Comparison of ENCODE assay signal across 26 cellular contexts in genomic region chr10:31799181-31799580, GRCh38.
DNase-seq lines count a peak whose midpoint lies in the region; ATAC-seq, FAIRE-seq and TF ChIP-seq lines count a peak whose summit lies in the region.
"Had no signal": no experiment of that assay in that cellular context is flagged by ENCODE, and none has a peak within 500 bp of the region (broad histone marks: within the 10 kb centered on the region; RNA-seq: fewer than 3 reads in every experiment).

No MANE protein-coding gene starts in this region.

- H3K36me3 ChIP-seq in HCT116 (ENCODE audit: control insufficient read depth in 1 of 2, insufficient read depth in 2 of 2, low read length in 2 of 2) (peaks cover 0 to 7% of the 10 kb centered on the region in 2 experiments; a peak in 1 of 4 replicates), bronchial epithelial cell (ENCODE audit: control insufficient read depth, insufficient read depth, low read length) (no peaks in the 10 kb centered on the region), right lobe of liver (no peaks in the 10 kb centered on the region)
- H3K36me3 ChIP-seq: BE2C had no signal

- H3K27ac Mint-ChIP-seq in activated CD4-positive, alpha-beta T cell treated with anti-CD3 and anti-CD28 coated beads, Interleukin-2, amount 10 ng/mL, durations not matched to agents 24 days and 14 days, result no peak overlapping the region
- H3K27ac Mint-ChIP-seq: CD14-positive monocyte; CD4-positive, alpha-beta T cell; CD8-positive, alpha-beta memory T cell had no signal

- TF ChIP-seq POLR2A in HCT116 (IDR thresholded peaks at IDR 0.05; ENCODE audit: borderline replicate concordance, extremely low read depth, insufficient read depth, insufficient read length) (no peak), right lobe of liver (IDR thresholded peaks at IDR 0.05) (no peak)

- H3K4me3 ChIP-seq in HCT116 (replicated peaks in 1 of 2; ENCODE audit: low read depth in 1 of 2, low read length in 2 of 2) (no peak overlapping the region), bronchial epithelial cell (ENCODE audit: low read depth, low read length) (no peak overlapping the region), right lobe of liver (no peak overlapping the region)
- H3K4me3 ChIP-seq: A549; BLaER1 treated with 17β-estradiol and CSF1 and Interleukin-3, amounts not matched to agents 10 nM and 100 nM had no signal

- H3K27ac ChIP-seq in HCT116 (ENCODE audit: low read depth, low read length) (no peak overlapping the region), right lobe of liver (no peak overlapping the region)
- H3K27ac ChIP-seq: A549; BLaER1 treated with 17β-estradiol and CSF1 and Interleukin-3, amounts not matched to agents 10 nM and 100 nM had no signal

- POLR2A ChIA-PET in HCT116 (lab: Charles Lee), result no interaction called here

- no peak overlapping the region for H3K9ac ChIP-seq in HCT116 (ENCODE audit: low read length)
- H3K9ac ChIP-seq: BLaER1 treated with 17β-estradiol and CSF1 and Interleukin-3, amounts not matched to agents 10 nM and 100 nM had no signal

- no peaks in the 10 kb centered on the region for H4K20me1 ChIP-seq in HCT116 (ENCODE audit: insufficient read depth)
- H4K20me1 ChIP-seq: BLaER1 treated with 17β-estradiol and CSF1 and Interleukin-3, amounts not matched to agents 10 nM and 100 nM had no signal

- no peaks in the 10 kb centered on the region for H3K9me2 ChIP-seq in HCT116 (ENCODE audit: insufficient read depth)

- CTCF ChIA-PET in HCT116 (lab: Charles Lee), result no interaction called here

- DNase-seq in ELR (ENCODE audit: low read depth) (peak; percentile 5), HCT116 (ENCODE audit: low read depth, low spot score) (no peak), bronchial epithelial cell (ENCODE audit: low read depth) (no peak), right lobe of liver (no peak), amniotic stem cell (lab: John Stamatoyannopoulos, UW) (no peak)
- DNase-seq in activated CD4-positive, alpha-beta T cell treated with anti-CD3 and anti-CD28 coated beads, Interleukin-2, amount 10 ng/mL, durations not matched to agents 24 days and 14 days, result no peak
- DNase-seq: 8988T; ACHN; AML-193; BE2C; CD4-positive, alpha-beta T cell; CD8-positive, alpha-beta memory T cell; DMS 273 treated with DMSO at 0.1 percent for 48 hours; DMS79; EL; GF-D8; GOT3; H7; HCEC 1CT had no signal

- H3K4me2 ChIP-seq in HCT116 (ENCODE audit: low read length), result no peak overlapping the region
- H3K4me2 ChIP-seq: A549; BLaER1 treated with 17β-estradiol and CSF1 and Interleukin-3, amounts not matched to agents 10 nM and 100 nM had no signal

- H3K27me3 Mint-ChIP-seq in activated CD4-positive, alpha-beta T cell treated with anti-CD3 and anti-CD28 coated beads, Interleukin-2, amount 10 ng/mL, durations not matched to agents 24 days and 14 days, result peaks cover 3% of the 10 kb centered on the region
- H3K27me3 Mint-ChIP-seq: CD4-positive, alpha-beta T cell; CD8-positive, alpha-beta memory T cell had no signal

- no peak for TF ChIP-seq CTCF in HCT116 (IDR thresholded peaks at IDR 0.05 in 2 of 3, conservative IDR thresholded peaks at IDR 0.05 in 1 of 3; ENCODE audit: borderline replicate concordance in 1 of 3, insufficient read depth in 1 of 3, low read depth in 2 of 3, low read length in 2 of 3)
- TF ChIP-seq CTCF in bronchial epithelial cell (IDR thresholded peaks at IDR 0.05; ENCODE audit: insufficient read depth, low read length, severe bottlenecking), result no peak
- no peak for TF ChIP-seq CTCF in right lobe of liver (IDR thresholded peaks at IDR 0.05)

- TF ChIP-seq RAD21 in HCT116 (IDR thresholded peaks at IDR 0.05; ENCODE audit: low read depth), result no peak

- peak; percentile 97 for FAIRE-seq in bronchial epithelial cell (lab: Jason Lieb, UNC)
- FAIRE-seq: A549, D721Med, GM12891, GM18507 had no signal

- no peak overlapping the region for H2AFZ ChIP-seq in HCT116 (ENCODE audit: low read depth, low read length, poor library complexity, severe bottlenecking)

- H3K9me3 Mint-ChIP-seq in activated CD4-positive, alpha-beta T cell treated with anti-CD3 and anti-CD28 coated beads, Interleukin-2, amount 10 ng/mL, durations not matched to agents 24 days and 14 days, result no peaks in the 10 kb centered on the region
- H3K9me3 Mint-ChIP-seq: CD4-positive, alpha-beta T cell; CD8-positive, alpha-beta memory T cell had no signal

- no TSS peak for BruUV-seq in HCT116 (replicated peaks; lab: Mats Ljungman, UMichigan)

- H3K79me2 ChIP-seq in HCT116 (ENCODE audit: insufficient read depth, low read length), result no peaks in the 10 kb centered on the region

- H3K9me3 ChIP-seq in HCT116 (ENCODE audit: control insufficient read depth in 1 of 2, insufficient read depth in 1 of 2, low read depth in 1 of 2, low read length in 2 of 2) (no peaks in the 10 kb centered on the region), right lobe of liver (no peaks in the 10 kb centered on the region)
- H3K9me3 ChIP-seq: A549, BE2C had no signal

- no peaks in the 10 kb centered on the region for H3K27me3 ChIP-seq in HCT116 (ENCODE audit: insufficient read depth, low read length)
- H3K27me3 ChIP-seq in bronchial epithelial cell (ENCODE audit: control insufficient read depth, insufficient read depth, low read length), result no peaks in the 10 kb centered on the region
- no peaks in the 10 kb centered on the region for H3K27me3 ChIP-seq in right lobe of liver
- H3K27me3 ChIP-seq: BE2C; BLaER1 treated with 17β-estradiol and CSF1 and Interleukin-3, amounts not matched to agents 10 nM and 100 nM had no signal

- ATAC-seq in HCT116, result 0 out of 2 replicates have a peak, but pooled peaks have one; percentile 24
- peak; percentile 10 to 81 (median 66) for ATAC-seq in right lobe of liver
- no peak for ATAC-seq in HG02970 (IDR thresholded peaks at IDR 0.05; ENCODE audit: low FRiP score, unreplicated experiment)
- ATAC-seq: A549 had no signal

- 38% methylated on average over 1 of the region's 2 CpGs for WGBS in right lobe of liver (ENCODE audit: insufficient coverage, low coverage, low lambda C conversion rate, missing lambda C conversion rate)

- no peak overlapping the region for H3K4me3 Mint-ChIP-seq in activated CD4-positive, alpha-beta T cell treated with anti-CD3 and anti-CD28 coated beads, Interleukin-2, amount 10 ng/mL, durations not matched to agents 24 days and 14 days
- H3K4me3 Mint-ChIP-seq: CD14-positive monocyte; CD4-positive, alpha-beta T cell; CD8-positive, alpha-beta memory T cell had no signal

- intact Hi-C loops in HCT116 (cut with micrococcal nuclease), result no loop called here
- intact Hi-C loops in right lobe of liver (cut with DNase I), result no loop called here
- intact Hi-C loops in activated CD4-positive, alpha-beta T cell treated with anti-CD3 and anti-CD28 coated beads, Interleukin-2, amount 10 ng/mL, durations not matched to agents 24 days and 14 days (cut with micrococcal nuclease), result no loop called here

- H3K4me1 ChIP-seq in HCT116 (ENCODE audit: control insufficient read depth in 1 of 2, insufficient read depth in 2 of 2, low read length in 2 of 2), result no peaks in the 10 kb centered on the region
- no peaks in the 10 kb centered on the region for H3K4me1 ChIP-seq in right lobe of liver
- H3K4me1 ChIP-seq: A549; BE2C; BLaER1 treated with 17β-estradiol and CSF1 and Interleukin-3, amounts not matched to agents 10 nM and 100 nM had no signal

- no peaks in the 10 kb centered on the region for H3K4me1 Mint-ChIP-seq in activated CD4-positive, alpha-beta T cell treated with anti-CD3 and anti-CD28 coated beads, Interleukin-2, amount 10 ng/mL, durations not matched to agents 24 days and 14 days
- H3K4me1 Mint-ChIP-seq: CD14-positive monocyte; CD8-positive, alpha-beta memory T cell had no signal

- H3K36me3 Mint-ChIP-seq in activated CD4-positive, alpha-beta T cell treated with anti-CD3 and anti-CD28 coated beads, Interleukin-2, amount 10 ng/mL, durations not matched to agents 24 days and 14 days (ENCODE audit: low read depth), result no peaks in the 10 kb centered on the region

- RAD21 ChIA-PET in HCT116 (lab: Charles Lee; ENCODE audit: low non-redundant PET in 1 of 2, low total read pairs in 2 of 2, uncharacterized antibody in 2 of 2, unreplicated experiment in 2 of 2), result no interaction called here

TF ChIP-seq in HCT116, 20 proteins besides CTCF, POLR2A, EP300 and RAD21:
- TF ChIP-seq JUND (IDR thresholded peaks at IDR 0.05), result no peak
- 0 out of 2 replicates have a peak, but pooled peaks have one; percentile 2 for TF ChIP-seq POLR2AphosphoS5 (IDR thresholded peaks at IDR 0.05; ENCODE audit: low read depth, low read length)
- TF ChIP-seq EGR1 (IDR thresholded peaks at IDR 0.05; ENCODE audit: low read depth), result no peak
TF ChIP-seq in HCT116: peak in this region for 1.
